1 cellular context compared by ENCODE assay signal in the genomic region with DNA sequence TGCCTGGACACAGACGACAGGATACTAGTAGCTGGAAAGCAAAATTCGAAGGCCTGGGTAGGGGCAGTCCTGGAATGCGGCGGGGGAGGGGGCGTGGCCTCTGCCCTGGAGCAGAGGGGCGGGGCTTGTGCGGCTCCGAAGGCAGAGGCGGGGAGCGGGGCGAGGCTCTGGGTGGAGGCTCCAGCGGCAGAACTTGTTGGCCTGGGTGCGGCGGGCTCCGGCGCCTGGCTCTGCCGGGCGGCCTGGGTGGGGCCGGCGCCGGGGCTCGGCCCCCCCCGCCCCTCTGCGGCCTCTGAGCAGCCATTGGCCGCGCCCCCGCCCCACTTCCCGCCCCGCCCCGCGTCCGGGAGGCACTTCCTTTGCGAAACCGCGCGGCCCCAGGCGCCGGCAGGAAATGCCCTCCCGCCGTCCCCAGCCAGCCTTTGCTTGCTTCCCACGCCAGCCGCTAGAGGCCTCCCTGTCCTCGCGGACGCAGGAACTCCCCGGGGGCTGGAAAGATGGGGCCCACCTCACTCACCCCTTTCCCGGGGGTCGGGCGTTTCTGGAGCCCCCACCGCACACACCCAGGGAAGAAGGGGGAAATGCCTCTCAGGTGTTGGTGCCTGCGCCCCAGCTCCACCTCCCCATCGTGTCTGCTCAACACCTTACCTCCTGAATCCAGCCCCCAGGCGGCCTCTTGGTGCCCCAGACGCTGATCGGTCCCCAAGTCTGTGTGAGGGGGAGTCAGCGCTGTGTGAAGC.
A peak's percentile ranks its signal among the peaks of the same experiment; 100 is the strongest.
TF ChIP-seq lines count a peak whose summit lies in the region.

No MANE protein-coding gene starts in this region.

TF ChIP-seq in K562, 482 proteins besides CTCF, POLR2A, EP300 and RAD21 (continued from another document and continues in another):
- TF ChIP-seq NONO (IDR thresholded peaks at IDR 0.05; ENCODE audit: low read depth in 2 of 2, low read length in 1 of 2) (peak in 1 of 2 experiments; percentile 62; a peak in 1 of 4 replicates), NR2F6 (CRISPR knock-in tag; IDR thresholded peaks at IDR 0.05) (peak; percentile 72; the same call in 1 of the 2 replicates), ZNF316 (IDR thresholded peaks at IDR 0.05) (no peak), ATF3 (IDR thresholded peaks at IDR 0.05) (no peak), ATF3 (CRISPR knock-in tag; conservative IDR thresholded peaks at IDR 0.05) (no peak; the same call in 1 of the 2 replicates), MCM7 (IDR thresholded peaks at IDR 0.05) (no peak), ZSCAN32 (CRISPR knock-in tag; IDR thresholded peaks at IDR 0.05) (peak; percentile 69; the same call in 1 of the 2 replicates), MAZ (CRISPR knock-in tag; conservative IDR thresholded peaks at IDR 0.05 in 1 of 2, IDR thresholded peaks at IDR 0.05 in 1 of 2) (peak; percentile 89 to 96), TEAD2 (tag; IDR thresholded peaks at IDR 0.05) (0 out of 2 replicates have a peak, but pooled peaks have one; percentile 37), ZBTB11 (CRISPR knock-in tag; IDR thresholded peaks at IDR 0.05) (peak in 1 of 3 experiments; percentile 67; a peak in 2 of 6 replicates), NFRKB (IDR thresholded peaks at IDR 0.05; ENCODE audit: low read depth) (peak; percentile 22; the same call in 1 of the 2 replicates), CREB1 (IDR thresholded peaks at IDR 0.05) (0 out of 2 replicates have a peak, but pooled peaks have one; percentile 12), CREB1 (CRISPR knock-in tag; IDR thresholded peaks at IDR 0.05) (peak; percentile 42; the same call in 1 of the 2 replicates), DIDO1 (tag; IDR thresholded peaks at IDR 0.05; ENCODE audit: low read depth) (no peak), ZFPM2 (CRISPR knock-in tag; IDR thresholded peaks at IDR 0.05) (peak; percentile 58; the same call in 1 of the 2 replicates), KLF13 (tag; IDR thresholded peaks at IDR 0.05; ENCODE audit: borderline replicate concordance, low read depth) (no peak), FUS (optimal IDR thresholded peaks at IDR 0.05; ENCODE audit: low read depth, low read length) (no peak), SMC3 (conservative IDR thresholded peaks at IDR 0.05; ENCODE audit: insufficient read depth, low read depth, low read length) (peak; percentile 52; the same call in 1 of the 2 replicates), CHD2 (IDR thresholded peaks at IDR 0.05; ENCODE audit: low read depth, low read length) (no peak), ZNF77 (CRISPR knock-in tag; IDR thresholded peaks at IDR 0.05) (peak; percentile 32; the same call in 1 of the 2 replicates), BRF2 (IDR thresholded peaks at IDR 0.05; ENCODE audit: borderline replicate concordance, insufficient read depth, insufficient read length) (no peak), ZNF146 (CRISPR knock-in tag; IDR thresholded peaks at IDR 0.05; ENCODE audit: unreplicated experiment) (no peak), L3MBTL2 (IDR thresholded peaks at IDR 0.05) (0 out of 2 replicates have a peak, but pooled peaks have one; percentile 7), ZZZ3 (IDR thresholded peaks at IDR 0.05) (peak; percentile 60; the same call in 1 of the 2 replicates), TFAM (CRISPR knock-in tag; conservative IDR thresholded peaks at IDR 0.05) (no peak), SP2 (IDR thresholded peaks at IDR 0.05; ENCODE audit: extremely low read depth, low read depth, low read length, poor library complexity, severe bottlenecking) (no peak), ZEB2 (IDR thresholded peaks at IDR 0.05) (no peak), CBX1 (IDR thresholded peaks at IDR 0.05; ENCODE audit: low read depth) (peak; percentile 73), AFF4 (CRISPR knock-in tag; IDR thresholded peaks at IDR 0.05) (peak; percentile 40)
- TF ChIP-seq, protein P1, sequence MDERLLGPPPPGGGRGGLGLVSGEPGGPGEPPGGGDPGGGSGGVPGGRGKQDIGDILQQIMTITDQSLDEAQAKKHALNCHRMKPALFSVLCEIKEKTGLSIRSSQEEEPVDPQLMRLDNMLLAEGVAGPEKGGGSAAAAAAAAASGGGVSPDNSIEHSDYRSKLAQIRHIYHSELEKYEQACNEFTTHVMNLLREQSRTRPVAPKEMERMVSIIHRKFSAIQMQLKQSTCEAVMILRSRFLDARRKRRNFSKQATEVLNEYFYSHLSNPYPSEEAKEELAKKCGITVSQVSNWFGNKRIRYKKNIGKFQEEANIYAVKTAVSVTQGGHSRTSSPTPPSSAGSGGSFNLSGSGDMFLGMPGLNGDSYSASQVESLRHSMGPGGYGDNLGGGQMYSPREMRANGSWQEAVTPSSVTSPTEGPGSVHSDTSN (CRISPR knock-in tag; IDR thresholded peaks at IDR 0.05; ENCODE audit: low read depth): no peak
- TF ChIP-seq, protein P1 (tag; conservative IDR thresholded peaks at IDR 0.05; ENCODE audit: low read depth): no peak
- TF ChIP-seq, protein P2, sequence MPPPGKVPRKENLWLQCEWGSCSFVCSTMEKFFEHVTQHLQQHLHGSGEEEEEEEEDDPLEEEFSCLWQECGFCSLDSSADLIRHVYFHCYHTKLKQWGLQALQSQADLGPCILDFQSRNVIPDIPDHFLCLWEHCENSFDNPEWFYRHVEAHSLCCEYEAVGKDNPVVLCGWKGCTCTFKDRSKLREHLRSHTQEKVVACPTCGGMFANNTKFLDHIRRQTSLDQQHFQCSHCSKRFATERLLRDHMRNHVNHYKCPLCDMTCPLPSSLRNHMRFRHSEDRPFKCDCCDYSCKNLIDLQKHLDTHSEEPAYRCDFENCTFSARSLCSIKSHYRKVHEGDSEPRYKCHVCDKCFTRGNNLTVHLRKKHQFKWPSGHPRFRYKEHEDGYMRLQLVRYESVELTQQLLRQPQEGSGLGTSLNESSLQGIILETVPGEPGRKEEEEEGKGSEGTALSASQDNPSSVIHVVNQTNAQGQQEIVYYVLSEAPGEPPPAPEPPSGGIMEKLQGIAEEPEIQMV (tag; conservative IDR thresholded peaks at IDR 0.05; ENCODE audit: low read depth): peak; percentile 71
- TF ChIP-seq, protein P3, sequence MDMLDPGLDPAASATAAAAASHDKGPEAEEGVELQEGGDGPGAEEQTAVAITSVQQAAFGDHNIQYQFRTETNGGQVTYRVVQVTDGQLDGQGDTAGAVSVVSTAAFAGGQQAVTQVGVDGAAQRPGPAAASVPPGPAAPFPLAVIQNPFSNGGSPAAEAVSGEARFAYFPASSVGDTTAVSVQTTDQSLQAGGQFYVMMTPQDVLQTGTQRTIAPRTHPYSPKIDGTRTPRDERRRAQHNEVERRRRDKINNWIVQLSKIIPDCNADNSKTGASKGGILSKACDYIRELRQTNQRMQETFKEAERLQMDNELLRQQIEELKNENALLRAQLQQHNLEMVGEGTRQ (CRISPR knock-in tag; IDR thresholded peaks at IDR 0.05): no peak
- TF ChIP-seq, protein P4, sequence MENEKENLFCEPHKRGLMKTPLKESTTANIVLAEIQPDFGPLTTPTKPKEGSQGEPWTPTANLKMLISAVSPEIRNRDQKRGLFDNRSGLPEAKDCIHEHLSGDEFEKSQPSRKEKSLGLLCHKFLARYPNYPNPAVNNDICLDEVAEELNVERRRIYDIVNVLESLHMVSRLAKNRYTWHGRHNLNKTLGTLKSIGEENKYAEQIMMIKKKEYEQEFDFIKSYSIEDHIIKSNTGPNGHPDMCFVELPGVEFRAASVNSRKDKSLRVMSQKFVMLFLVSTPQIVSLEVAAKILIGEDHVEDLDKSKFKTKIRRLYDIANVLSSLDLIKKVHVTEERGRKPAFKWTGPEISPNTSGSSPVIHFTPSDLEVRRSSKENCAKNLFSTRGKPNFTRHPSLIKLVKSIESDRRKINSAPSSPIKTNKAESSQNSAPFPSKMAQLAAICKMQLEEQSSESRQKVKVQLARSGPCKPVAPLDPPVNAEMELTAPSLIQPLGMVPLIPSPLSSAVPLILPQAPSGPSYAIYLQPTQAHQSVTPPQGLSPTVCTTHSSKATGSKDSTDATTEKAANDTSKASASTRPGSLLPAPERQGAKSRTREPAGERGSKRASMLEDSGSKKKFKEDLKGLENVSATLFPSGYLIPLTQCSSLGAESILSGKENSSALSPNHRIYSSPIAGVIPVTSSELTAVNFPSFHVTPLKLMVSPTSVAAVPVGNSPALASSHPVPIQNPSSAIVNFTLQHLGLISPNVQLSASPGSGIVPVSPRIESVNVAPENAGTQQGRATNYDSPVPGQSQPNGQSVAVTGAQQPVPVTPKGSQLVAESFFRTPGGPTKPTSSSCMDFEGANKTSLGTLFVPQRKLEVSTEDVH (IDR thresholded peaks at IDR 0.05; ENCODE audit: low read depth, partially characterized antibody): peak; percentile 51
- TF ChIP-seq, protein P5, sequence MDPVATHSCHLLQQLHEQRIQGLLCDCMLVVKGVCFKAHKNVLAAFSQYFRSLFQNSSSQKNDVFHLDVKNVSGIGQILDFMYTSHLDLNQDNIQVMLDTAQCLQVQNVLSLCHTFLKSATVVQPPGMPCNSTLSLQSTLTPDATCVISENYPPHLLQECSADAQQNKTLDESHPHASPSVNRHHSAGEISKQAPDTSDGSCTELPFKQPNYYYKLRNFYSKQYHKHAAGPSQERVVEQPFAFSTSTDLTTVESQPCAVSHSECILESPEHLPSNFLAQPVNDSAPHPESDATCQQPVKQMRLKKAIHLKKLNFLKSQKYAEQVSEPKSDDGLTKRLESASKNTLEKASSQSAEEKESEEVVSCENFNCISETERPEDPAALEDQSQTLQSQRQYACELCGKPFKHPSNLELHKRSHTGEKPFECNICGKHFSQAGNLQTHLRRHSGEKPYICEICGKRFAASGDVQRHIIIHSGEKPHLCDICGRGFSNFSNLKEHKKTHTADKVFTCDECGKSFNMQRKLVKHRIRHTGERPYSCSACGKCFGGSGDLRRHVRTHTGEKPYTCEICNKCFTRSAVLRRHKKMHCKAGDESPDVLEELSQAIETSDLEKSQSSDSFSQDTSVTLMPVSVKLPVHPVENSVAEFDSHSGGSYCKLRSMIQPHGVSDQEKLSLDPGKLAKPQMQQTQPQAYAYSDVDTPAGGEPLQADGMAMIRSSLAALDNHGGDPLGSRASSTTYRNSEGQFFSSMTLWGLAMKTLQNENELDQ (CRISPR knock-in tag; IDR thresholded peaks at IDR 0.05; ENCODE audit: borderline replicate concordance): no peak
